Comparison of ENCODE assay signal across 8 cellular contexts in genomic region chr11:2988361-2988762, GRCh38. TPM values are rescaled to one million over a fixed set of nuclear protein-coding genes. Genes with fewer than 3 reads are reported as not detected.
DNase-seq lines count a peak whose midpoint lies in the region; ATAC-seq and TF ChIP-seq lines count a peak whose summit lies in the region.

No MANE protein-coding gene starts in this region.

- H3K27me3 ChIP-seq in iPS-20b (ENCODE audit: insufficient read depth, low read length) (no peaks in the 10 kb centered on the region), suprapubic skin (no peaks in the 10 kb centered on the region)

- DNase-seq in activated CD8-positive, alpha-beta memory T cell treated with anti-CD3 and anti-CD28 coated beads, Interleukin-2, amount 50 U/mL, for 48 hours = peak; percentile 41
- DNase-seq in activated CD8-positive, alpha-beta memory T cell treated with anti-CD3 and anti-CD28 coated beads, Interleukin-2, amount 50 U/mL, for 4 hours = no peak
- no peak for DNase-seq in activated naive CD4-positive, alpha-beta T cell treated with anti-CD3 and anti-CD28 coated beads, Interleukin-2, amount 10 ng/mL, durations not matched to agents 7 days and 5 days
- DNase-seq in suprapubic skin (ENCODE audit: low spot score in 2 of 2) (no peak), SHP77 treated with DMSO at 0.1 percent for 48 hours (lab: John Stamatoyannopoulos, UW) (no peak), COLO668 (lab: John Stamatoyannopoulos, UW; ENCODE audit: unreplicated experiment) (no peak)

- CTCF ChIA-PET in activated naive CD4-positive, alpha-beta T cell treated with anti-CD3 and anti-CD28 coated beads, Interleukin-2, amount 10 ng/mL, durations not matched to agents 7 days and 5 days (lab: Charles Lee) = interaction anchor here (1.1 to 1.9 kb wide), 5 partner anchors 12 to 33 kb away, joined by 4 to 13 read pairs (median 5); no protein-coding TSS in a partner anchor

- 29% methylated on average over 5 of the region's 5 CpGs for WGBS in suprapubic skin

- no peak for TF ChIP-seq CTCF in suprapubic skin (IDR thresholded peaks at IDR 0.05)

- H3K4me1 ChIP-seq in iPS-20b (ENCODE audit: insufficient read depth, low read length) (peaks cover 22% of the 10 kb centered on the region), suprapubic skin (peaks cover 54% of the 10 kb centered on the region)

- TF ChIP-seq EP300 in suprapubic skin (IDR thresholded peaks at IDR 0.05) = no peak

- TF ChIP-seq POLR2A in suprapubic skin (IDR thresholded peaks at IDR 0.05) = no peak

- H3K36me3 ChIP-seq in iPS-20b (ENCODE audit: insufficient read depth, low read depth, low read length) = peaks cover 17% of the 10 kb centered on the region
- H3K36me3 ChIP-seq in suprapubic skin = no peaks in the 10 kb centered on the region

- H3K4me3 ChIP-seq in iPS-20b (ENCODE audit: low read length) = peak overlapping the region; percentile 100
- H3K4me3 ChIP-seq in suprapubic skin = peak overlapping the region; percentile 94

- no peak for ATAC-seq in GM18517 (IDR thresholded peaks at IDR 0.05; ENCODE audit: unreplicated experiment)

- peaks cover 52% of the 10 kb centered on the region for H3K36me3 Mint-ChIP-seq in activated naive CD4-positive, alpha-beta T cell treated with anti-CD3 and anti-CD28 coated beads, Interleukin-2, amount 10 ng/mL, durations not matched to agents 7 days and 5 days

- H3K27ac Mint-ChIP-seq in activated naive CD4-positive, alpha-beta T cell treated with anti-CD3 and anti-CD28 coated beads, Interleukin-2, amount 10 ng/mL, durations not matched to agents 7 days and 5 days = peak overlapping the region; percentile 92

- peaks cover 48% of the 10 kb centered on the region for H3K4me1 Mint-ChIP-seq in activated naive CD4-positive, alpha-beta T cell treated with anti-CD3 and anti-CD28 coated beads, Interleukin-2, amount 10 ng/mL, durations not matched to agents 7 days and 5 days

- H3K9me3 Mint-ChIP-seq in activated naive CD4-positive, alpha-beta T cell treated with anti-CD3 and anti-CD28 coated beads, Interleukin-2, amount 10 ng/mL, durations not matched to agents 7 days and 5 days = no peaks in the 10 kb centered on the region

- peak overlapping the region; percentile 95; the same call in 1 of the 2 replicates for H3K9ac ChIP-seq in iPS-20b (ENCODE audit: low read depth, low read length)

- peak overlapping the region; percentile 96 for H3K4me3 Mint-ChIP-seq in activated naive CD4-positive, alpha-beta T cell treated with anti-CD3 and anti-CD28 coated beads, Interleukin-2, amount 10 ng/mL, durations not matched to agents 7 days and 5 days

- H3K27me3 Mint-ChIP-seq in activated naive CD4-positive, alpha-beta T cell treated with anti-CD3 and anti-CD28 coated beads, Interleukin-2, amount 10 ng/mL, durations not matched to agents 7 days and 5 days = peaks cover 4% of the 10 kb centered on the region

- H3K9me3 ChIP-seq in iPS-20b (ENCODE audit: insufficient read depth, low read depth, low read length) = no peaks in the 10 kb centered on the region
- no peaks in the 10 kb centered on the region for H3K9me3 ChIP-seq in suprapubic skin

- H3K27ac ChIP-seq in iPS-20b (ENCODE audit: low read length) (no peak overlapping the region), suprapubic skin (peak overlapping the region; percentile 49)

RNA-seq across cellular contexts. Expression of gene NAP1L4, which starts 3.8 kb away (rescaled TPM):
- total RNA-seq in suprapubic skin = 100 to 1,000 TPM in 2 of 4 donors, 10 to 100 TPM in 2; 70.7 to 150 (median 97.5) TPM

RNA-seq across cellular contexts. Expression of gene PHLDA2, which starts 59.1 kb away (rescaled TPM):
- total RNA-seq in suprapubic skin = 10 to 100 TPM in 3 of 4 donors, 1 to 10 TPM in 1; 7.0 to 26.4 (median 18.2) TPM
